ENCODE assay signal across 4 cellular contexts in the genomic region with DNA sequence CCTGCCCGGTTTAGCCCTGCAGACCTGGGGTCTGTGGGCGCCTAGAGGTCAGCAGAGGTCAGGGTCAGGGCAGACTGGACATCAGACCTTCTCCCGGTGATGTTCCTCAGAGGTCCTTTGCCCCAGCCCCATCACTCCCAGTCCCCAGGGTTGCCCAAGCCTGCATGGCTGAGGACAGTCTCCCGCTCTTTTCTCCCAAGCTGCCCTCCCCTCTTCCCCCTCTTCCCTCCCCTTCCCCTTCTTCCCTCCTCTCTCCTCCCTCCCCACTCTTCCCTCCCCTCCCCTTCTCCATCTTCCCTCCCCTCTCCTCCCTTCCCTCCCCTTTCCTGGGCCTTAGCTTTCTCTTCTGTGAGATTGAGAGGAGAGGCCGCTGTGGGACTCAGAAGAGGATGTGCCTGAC.
TF ChIP-seq lines count a peak whose summit lies in the region.

No MANE protein-coding gene starts in this region.

TF ChIP-seq in GM23338, 12 proteins besides CTCF, POLR2A, EP300 and RAD21:
- TF ChIP-seq EZH2 (IDR thresholded peaks at IDR 0.05; ENCODE audit: low read depth, unreplicated experiment) (peak; percentile 49), EZH2phosphoT487 (IDR thresholded peaks at IDR 0.05; ENCODE audit: unreplicated experiment) (no peak)

TF ChIP-seq in HEK293, 187 proteins besides CTCF, POLR2A, EP300 and RAD21:
- TF ChIP-seq, protein P1, sequence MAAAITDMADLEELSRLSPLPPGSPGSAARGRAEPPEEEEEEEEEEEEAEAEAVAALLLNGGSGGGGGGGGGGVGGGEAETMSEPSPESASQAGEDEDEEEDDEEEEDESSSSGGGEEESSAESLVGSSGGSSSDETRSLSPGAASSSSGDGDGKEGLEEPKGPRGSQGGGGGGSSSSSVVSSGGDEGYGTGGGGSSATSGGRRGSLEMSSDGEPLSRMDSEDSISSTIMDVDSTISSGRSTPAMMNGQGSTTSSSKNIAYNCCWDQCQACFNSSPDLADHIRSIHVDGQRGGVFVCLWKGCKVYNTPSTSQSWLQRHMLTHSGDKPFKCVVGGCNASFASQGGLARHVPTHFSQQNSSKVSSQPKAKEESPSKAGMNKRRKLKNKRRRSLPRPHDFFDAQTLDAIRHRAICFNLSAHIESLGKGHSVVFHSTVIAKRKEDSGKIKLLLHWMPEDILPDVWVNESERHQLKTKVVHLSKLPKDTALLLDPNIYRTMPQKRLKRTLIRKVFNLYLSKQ (tag by site-specific recombination; IDR thresholded peaks at IDR 0.05; ENCODE audit: borderline replicate concordance): no peak
- TF ChIP-seq ZNF596 (tag by site-specific recombination; IDR thresholded peaks at IDR 0.05): no peak
- TF ChIP-seq KLF9 (tag by site-specific recombination; IDR thresholded peaks at IDR 0.05; ENCODE audit: low read depth): no peak
- no peak for TF ChIP-seq ZNF76 (tag by site-specific recombination; IDR thresholded peaks at IDR 0.05; ENCODE audit: borderline replicate concordance, low read depth)
- peak; percentile 97 for TF ChIP-seq WT1 (tag by site-specific recombination; IDR thresholded peaks at IDR 0.05)
- no peak for TF ChIP-seq ZNF704 (tag by site-specific recombination; IDR thresholded peaks at IDR 0.05)
- peak; percentile 62 for TF ChIP-seq SP2 (tag by site-specific recombination; IDR thresholded peaks at IDR 0.05)
- TF ChIP-seq ZNF426 (tag by site-specific recombination; IDR thresholded peaks at IDR 0.05): no peak
- TF ChIP-seq BCL11B (tag by site-specific recombination; IDR thresholded peaks at IDR 0.05; ENCODE audit: low read depth): 0 out of 2 replicates have a peak, but pooled peaks have one; percentile 45
- no peak for TF ChIP-seq ZNF558 (tag by site-specific recombination; IDR thresholded peaks at IDR 0.05)
- no peak for TF ChIP-seq ZNF747 (tag by site-specific recombination; IDR thresholded peaks at IDR 0.05)
- TF ChIP-seq, protein P2, sequence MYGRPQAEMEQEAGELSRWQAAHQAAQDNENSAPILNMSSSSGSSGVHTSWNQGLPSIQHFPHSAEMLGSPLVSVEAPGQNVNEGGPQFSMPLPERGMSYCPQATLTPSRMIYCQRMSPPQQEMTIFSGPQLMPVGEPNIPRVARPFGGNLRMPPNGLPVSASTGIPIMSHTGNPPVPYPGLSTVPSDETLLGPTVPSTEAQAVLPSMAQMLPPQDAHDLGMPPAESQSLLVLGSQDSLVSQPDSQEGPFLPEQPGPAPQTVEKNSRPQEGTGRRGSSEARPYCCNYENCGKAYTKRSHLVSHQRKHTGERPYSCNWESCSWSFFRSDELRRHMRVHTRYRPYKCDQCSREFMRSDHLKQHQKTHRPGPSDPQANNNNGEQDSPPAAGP (tag by site-specific recombination; IDR thresholded peaks at IDR 0.05): peak; percentile 83
- no peak for TF ChIP-seq ZNF114 (tag by site-specific recombination; IDR thresholded peaks at IDR 0.05)
- TF ChIP-seq, protein P3, sequence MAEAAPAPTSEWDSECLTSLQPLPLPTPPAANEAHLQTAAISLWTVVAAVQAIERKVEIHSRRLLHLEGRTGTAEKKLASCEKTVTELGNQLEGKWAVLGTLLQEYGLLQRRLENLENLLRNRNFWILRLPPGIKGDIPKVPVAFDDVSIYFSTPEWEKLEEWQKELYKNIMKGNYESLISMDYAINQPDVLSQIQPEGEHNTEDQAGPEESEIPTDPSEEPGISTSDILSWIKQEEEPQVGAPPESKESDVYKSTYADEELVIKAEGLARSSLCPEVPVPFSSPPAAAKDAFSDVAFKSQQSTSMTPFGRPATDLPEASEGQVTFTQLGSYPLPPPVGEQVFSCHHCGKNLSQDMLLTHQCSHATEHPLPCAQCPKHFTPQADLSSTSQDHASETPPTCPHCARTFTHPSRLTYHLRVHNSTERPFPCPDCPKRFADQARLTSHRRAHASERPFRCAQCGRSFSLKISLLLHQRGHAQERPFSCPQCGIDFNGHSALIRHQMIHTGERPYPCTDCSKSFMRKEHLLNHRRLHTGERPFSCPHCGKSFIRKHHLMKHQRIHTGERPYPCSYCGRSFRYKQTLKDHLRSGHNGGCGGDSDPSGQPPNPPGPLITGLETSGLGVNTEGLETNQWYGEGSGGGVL (tag by site-specific recombination; IDR thresholded peaks at IDR 0.05): peak; percentile 74

TF ChIP-seq in H1, 55 proteins besides CTCF, POLR2A, EP300 and RAD21:
- TF ChIP-seq EGR1 (IDR thresholded peaks at IDR 0.05; ENCODE audit: borderline replicate concordance, low read depth, low read length): peak; percentile 83; the same call in 1 of the 2 replicates
- peak; percentile 91 for TF ChIP-seq E2F6 (IDR thresholded peaks at IDR 0.05)
- TF ChIP-seq CTBP2 (IDR thresholded peaks at IDR 0.05; ENCODE audit: borderline replicate concordance, insufficient read depth, insufficient read length, low read length): peak; percentile 88
- TF ChIP-seq SUZ12 (IDR thresholded peaks at IDR 0.05; ENCODE audit: low read length): 0 out of 2 replicates have a peak, but pooled peaks have one; percentile 6
- no peak for TF ChIP-seq RBBP5 (IDR thresholded peaks at IDR 0.05; ENCODE audit: borderline replicate concordance, low read depth, low read length)
- TF ChIP-seq CHD2 (IDR thresholded peaks at IDR 0.05; ENCODE audit: low read length): no peak
- 0 out of 2 replicates have a peak, but pooled peaks have one; percentile 9 for TF ChIP-seq KDM1A (IDR thresholded peaks at IDR 0.05; ENCODE audit: borderline replicate concordance, low read length)
- TF ChIP-seq YY1 (IDR thresholded peaks at IDR 0.05; ENCODE audit: low read depth, low read length): peak; percentile 50; the same call in 1 of the 2 replicates
- TF ChIP-seq, protein P4, sequence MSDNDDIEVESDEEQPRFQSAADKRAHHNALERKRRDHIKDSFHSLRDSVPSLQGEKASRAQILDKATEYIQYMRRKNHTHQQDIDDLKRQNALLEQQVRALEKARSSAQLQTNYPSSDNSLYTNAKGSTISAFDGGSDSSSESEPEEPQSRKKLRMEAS (IDR thresholded peaks at IDR 0.05): peak; percentile 86

TF ChIP-seq in neural cell, 6 proteins besides CTCF, POLR2A, EP300 and RAD21:
- TF ChIP-seq SMC3 (conservative IDR thresholded peaks at IDR 0.05; ENCODE audit: poor library complexity): no peak
- TF ChIP-seq POLR2AphosphoS5 (IDR thresholded peaks at IDR 0.05): no peak
- TF ChIP-seq EZH2 (IDR thresholded peaks at IDR 0.05; ENCODE audit: borderline replicate concordance, insufficient read depth, low read length, poor library complexity, severe bottlenecking): peak; percentile 41
- no peak for TF ChIP-seq MXI1 (conservative IDR thresholded peaks at IDR 0.05; ENCODE audit: poor library complexity, severe bottlenecking)
- TF ChIP-seq, protein P5, sequence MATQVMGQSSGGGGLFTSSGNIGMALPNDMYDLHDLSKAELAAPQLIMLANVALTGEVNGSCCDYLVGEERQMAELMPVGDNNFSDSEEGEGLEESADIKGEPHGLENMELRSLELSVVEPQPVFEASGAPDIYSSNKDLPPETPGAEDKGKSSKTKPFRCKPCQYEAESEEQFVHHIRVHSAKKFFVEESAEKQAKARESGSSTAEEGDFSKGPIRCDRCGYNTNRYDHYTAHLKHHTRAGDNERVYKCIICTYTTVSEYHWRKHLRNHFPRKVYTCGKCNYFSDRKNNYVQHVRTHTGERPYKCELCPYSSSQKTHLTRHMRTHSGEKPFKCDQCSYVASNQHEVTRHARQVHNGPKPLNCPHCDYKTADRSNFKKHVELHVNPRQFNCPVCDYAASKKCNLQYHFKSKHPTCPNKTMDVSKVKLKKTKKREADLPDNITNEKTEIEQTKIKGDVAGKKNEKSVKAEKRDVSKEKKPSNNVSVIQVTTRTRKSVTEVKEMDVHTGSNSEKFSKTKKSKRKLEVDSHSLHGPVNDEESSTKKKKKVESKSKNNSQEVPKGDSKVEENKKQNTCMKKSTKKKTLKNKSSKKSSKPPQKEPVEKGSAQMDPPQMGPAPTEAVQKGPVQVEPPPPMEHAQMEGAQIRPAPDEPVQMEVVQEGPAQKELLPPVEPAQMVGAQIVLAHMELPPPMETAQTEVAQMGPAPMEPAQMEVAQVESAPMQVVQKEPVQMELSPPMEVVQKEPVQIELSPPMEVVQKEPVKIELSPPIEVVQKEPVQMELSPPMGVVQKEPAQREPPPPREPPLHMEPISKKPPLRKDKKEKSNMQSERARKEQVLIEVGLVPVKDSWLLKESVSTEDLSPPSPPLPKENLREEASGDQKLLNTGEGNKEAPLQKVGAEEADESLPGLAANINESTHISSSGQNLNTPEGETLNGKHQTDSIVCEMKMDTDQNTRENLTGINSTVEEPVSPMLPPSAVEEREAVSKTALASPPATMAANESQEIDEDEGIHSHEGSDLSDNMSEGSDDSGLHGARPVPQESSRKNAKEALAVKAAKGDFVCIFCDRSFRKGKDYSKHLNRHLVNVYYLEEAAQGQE (IDR thresholded peaks at IDR 0.05; ENCODE audit: borderline replicate concordance): no peak
